In genomic region chr2:209946539-209946938, GRCh38 we compare ENCODE assay signal across 1 cellular context.
TF ChIP-seq lines count a peak whose summit lies in the region.

No MANE protein-coding gene starts in this region.

TF ChIP-seq in A549, 52 proteins besides CTCF, POLR2A, EP300 and RAD21 (continued from another document):
- TF ChIP-seq REST (IDR thresholded peaks at IDR 0.05), result no peak
